Comparison of ENCODE assay signal across 12 cellular contexts in the genomic region with DNA sequence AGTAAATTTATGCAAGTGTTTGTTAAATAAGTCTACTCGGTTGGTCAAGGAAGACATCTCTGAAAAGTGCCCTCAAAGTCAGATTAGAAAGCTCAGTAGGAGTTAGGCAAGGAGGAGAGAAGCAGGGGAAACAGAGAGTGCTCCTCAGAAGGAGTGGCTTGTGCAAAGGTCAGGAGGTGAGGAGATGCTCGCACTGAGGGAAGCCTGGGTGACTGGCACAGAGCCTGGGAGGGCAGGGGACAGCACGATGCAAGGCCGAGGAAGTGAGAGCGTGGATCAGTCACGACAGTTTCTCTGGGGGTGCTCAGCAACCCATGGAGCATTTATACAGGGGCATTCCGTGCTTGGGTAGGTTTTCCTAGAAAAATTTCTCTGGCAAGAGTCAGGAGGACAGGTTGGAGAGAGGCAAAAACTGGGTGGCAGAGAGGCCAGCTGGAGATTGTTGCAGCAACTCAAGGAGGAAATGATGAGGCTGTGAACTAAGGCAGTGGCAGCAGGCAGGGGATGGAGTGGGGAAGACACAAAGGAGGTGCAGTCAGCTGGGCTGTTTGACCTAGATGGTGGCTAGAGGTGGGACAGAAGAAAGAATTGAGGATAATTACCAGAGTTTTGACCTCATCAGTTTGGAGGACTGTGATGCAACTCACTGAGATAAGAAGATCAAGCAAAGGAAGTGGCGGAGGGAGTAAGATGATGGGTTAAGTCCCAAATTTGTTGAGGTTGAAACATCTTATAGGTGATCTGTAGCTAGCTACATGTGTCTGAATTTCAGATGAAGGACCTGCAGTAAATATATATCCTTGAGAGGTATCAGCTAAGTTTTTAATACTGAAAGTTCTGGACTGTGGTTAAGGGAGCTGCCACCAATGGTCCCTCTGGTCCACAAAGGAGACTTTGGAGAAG. TPM values are rescaled to one million over a fixed set of nuclear protein-coding genes. Genes with fewer than 3 reads are reported as not detected.
DNase-seq lines count a peak whose midpoint lies in the region; ATAC-seq and TF ChIP-seq lines count a peak whose summit lies in the region.
"Had no signal": no experiment of that assay in that cellular context is flagged by ENCODE, and none has a peak within 500 bp of the region (broad histone marks: within the 10 kb centered on the region; RNA-seq: fewer than 3 reads in every experiment).

No MANE protein-coding gene starts in this region.

- H3K4me1 Mint-ChIP-seq in activated CD4-positive, alpha-beta T cell treated with anti-CD3 and anti-CD28 coated beads, Interleukin-2, amount 10 ng/mL, durations not matched to agents 24 days and 14 days, result peaks cover 66% of the 10 kb centered on the region
- H3K4me1 Mint-ChIP-seq in T-cell (peaks cover 76 to 95% (median 80%) of the 10 kb centered on the region in 3 donors), nephron progenitor cell (peaks cover 63% of the 10 kb centered on the region)

- H3K27ac Mint-ChIP-seq in activated CD4-positive, alpha-beta T cell treated with anti-CD3 and anti-CD28 coated beads, Interleukin-2, amount 10 ng/mL, durations not matched to agents 24 days and 14 days, result peak overlapping the region; percentile 69
- H3K27ac Mint-ChIP-seq in T-cell (peak overlapping the region; percentile 74 to 81), nephron progenitor cell (no peak overlapping the region)
- H3K27ac Mint-ChIP-seq: type B pancreatic cell had no signal

- H3K27me3 Mint-ChIP-seq in activated CD4-positive, alpha-beta T cell treated with anti-CD3 and anti-CD28 coated beads, Interleukin-2, amount 10 ng/mL, durations not matched to agents 24 days and 14 days, result no peaks in the 10 kb centered on the region
- H3K27me3 Mint-ChIP-seq in T-cell (no peaks in the 10 kb centered on the region), nephron progenitor cell (ENCODE audit: low read depth, poor library complexity) (no peaks in the 10 kb centered on the region)
- H3K27me3 Mint-ChIP-seq: type B pancreatic cell had no signal

- peak overlapping the region; percentile 24 for H3K27ac ChIP-seq in substantia nigra (ENCODE audit: low read depth, low read length, poor library complexity, severe bottlenecking)
- H3K27ac ChIP-seq: esophagus muscularis mucosa had no signal

- ATAC-seq in T-cell (replicated peaks in 1 of 4) (peak; percentile 35 to 49 (median 40)), left colon (peak; percentile 44), HG03280 (IDR thresholded peaks at IDR 0.05; ENCODE audit: unreplicated experiment) (no peak), HG03565 (IDR thresholded peaks at IDR 0.05; ENCODE audit: unreplicated experiment) (no peak)

- H3K4me3 Mint-ChIP-seq in activated CD4-positive, alpha-beta T cell treated with anti-CD3 and anti-CD28 coated beads, Interleukin-2, amount 10 ng/mL, durations not matched to agents 24 days and 14 days, result peak overlapping the region; percentile 55
- peak overlapping the region in 2 of 3 donors; percentile 38 to 70 for H3K4me3 Mint-ChIP-seq in T-cell
- H3K4me3 Mint-ChIP-seq in nephron progenitor cell, result no peak overlapping the region
- H3K4me3 Mint-ChIP-seq: type B pancreatic cell had no signal

- CTCF ChIA-PET in T-cell (lab: Charles Lee), result interaction anchor here in 1 of 2 donors (4.0 kb wide), 1 partner anchor 51 kb away, joined by 12 read pairs; no protein-coding TSS in a partner anchor

- POLR2A ChIA-PET in T-cell (lab: Charles Lee), result interaction anchor here in 1 of 2 donors (0.7 kb wide), 1 partner anchor 41 kb away, joined by 3 read pairs; no protein-coding TSS in a partner anchor

- peak; percentile 62 for DNase-seq in activated CD4-positive, alpha-beta T cell treated with anti-CD3 and anti-CD28 coated beads, Interleukin-2, amount 10 ng/mL, durations not matched to agents 24 days and 14 days
- no peak for DNase-seq in activated CD4-positive, alpha-beta T cell treated with anti-CD3 and anti-CD28 coated beads for 48 hours
- no peak for DNase-seq in T-cell
- no peak for DNase-seq in left colon
- no peak for DNase-seq in substantia nigra (lab: John Stamatoyannopoulos, UW)
- no peak for DNase-seq in nephron progenitor cell
- DNase-seq: activated CD4-positive, alpha-beta T cell treated with anti-CD3 and anti-CD28 coated beads, Interleukin-2, amount 50 U/mL, for 1 hour; hippocampal formation had no signal

- H3K36me3 Mint-ChIP-seq in activated CD4-positive, alpha-beta T cell treated with anti-CD3 and anti-CD28 coated beads, Interleukin-2, amount 10 ng/mL, durations not matched to agents 24 days and 14 days (ENCODE audit: low read depth), result peaks cover 38% of the 10 kb centered on the region
- H3K36me3 Mint-ChIP-seq in T-cell (peaks cover 29% of the 10 kb centered on the region), nephron progenitor cell (ENCODE audit: low read depth) (peaks cover 5% of the 10 kb centered on the region)

- intact Hi-C loops in activated CD4-positive, alpha-beta T cell treated with anti-CD3 and anti-CD28 coated beads, Interleukin-2, amount 10 ng/mL, durations not matched to agents 24 days and 14 days (cut with micrococcal nuclease), result no loop called here
- intact Hi-C loops in left colon (cut with DNase I, micrococcal nuclease), result no loop called here

- H3K9me3 Mint-ChIP-seq in activated CD4-positive, alpha-beta T cell treated with anti-CD3 and anti-CD28 coated beads, Interleukin-2, amount 10 ng/mL, durations not matched to agents 24 days and 14 days, result no peaks in the 10 kb centered on the region
- no peaks in the 10 kb centered on the region for H3K9me3 Mint-ChIP-seq in T-cell
- H3K9me3 Mint-ChIP-seq in nephron progenitor cell, result no peaks in the 10 kb centered on the region
- H3K9me3 Mint-ChIP-seq: type B pancreatic cell had no signal

- TF ChIP-seq CTCF in nephron progenitor cell (IDR thresholded peaks at IDR 0.05), result no peak

RNA-seq across cellular contexts. Expression of gene BCL2, which starts 52.4 kb away (rescaled TPM):
- 80.5 and 81.3 TPM in 2 replicates for total RNA-seq in activated CD4-positive, alpha-beta T cell treated with anti-CD3 and anti-CD28 coated beads, Interleukin-2, amount 10 ng/mL, durations not matched to agents 24 days and 14 days
- total RNA-seq in T-cell (100 to 1,000 TPM; 113 to 201 (median 123) TPM), left colon (10 to 100 TPM; 16.6 to 19.3 TPM)

Comparison
In these comparisons a context has a peak if more than half of its experiments do, and no peak if none do; other contexts are left out.
1. ATAC-seq: peak in T-cell (4 of 4) and left colon (single experiment); none in HG03280 (single experiment) and HG03565 (single experiment).